ENCODE assay signal across 8 cellular contexts in genomic region chr1:107934573-107934972, GRCh38. TPM values are rescaled to one million over a fixed set of nuclear protein-coding genes. Genes with fewer than 3 reads are reported as not detected.
DNase-seq lines count a peak whose midpoint lies in the region; ATAC-seq and TF ChIP-seq lines count a peak whose summit lies in the region.

No MANE protein-coding gene starts in this region.

- peak overlapping the region; percentile 77 for H2AFZ ChIP-seq in Karpas-422 (ENCODE audit: low read length)
- H2AFZ ChIP-seq in mammary epithelial cell (ENCODE audit: low read depth, low read length), result no peak overlapping the region

- in situ Hi-C loops in mammary epithelial cell (cut with MboI; ENCODE audit: low sequenced_read_pairs in 2 of 2), result no loop called here

- H3K79me2 ChIP-seq in Karpas-422 (ENCODE audit: low read length), result no peaks in the 10 kb centered on the region
- no peaks in the 10 kb centered on the region for H3K79me2 ChIP-seq in mammary epithelial cell (ENCODE audit: insufficient read depth, low read length)

- dilution Hi-C loops in mammary epithelial cell (cut with HindIII; ENCODE audit: low sequenced_read_pairs), result no loop called here

- intact Hi-C loops in mammary epithelial cell (cut with micrococcal nuclease), result loop anchor here (10.0 kb wide), 1 partner anchor 190 kb away; no protein-coding TSS in a partner anchor

- H3K4me2 ChIP-seq in Karpas-422 (ENCODE audit: low read depth, low read length, poor library complexity, severe bottlenecking), result peak overlapping the region; percentile 64
- no peak overlapping the region for H3K4me2 ChIP-seq in mammary epithelial cell (ENCODE audit: insufficient read depth, low read depth, low read length)

- H3K27ac ChIP-seq in Karpas-422 (ENCODE audit: low read length) (peak overlapping the region; percentile 88), mammary epithelial cell (ENCODE audit: insufficient read depth, low read depth, low read length) (no peak overlapping the region)

- CTCF ChIA-PET in mammary epithelial cell (lab: Charles Lee; ENCODE audit: low non-redundant PET), result no interaction called here

- H3K27me3 ChIP-seq in Karpas-422 (ENCODE audit: low read length), result no peaks in the 10 kb centered on the region
- H3K27me3 ChIP-seq in mammary epithelial cell (ENCODE audit: insufficient read depth, low read length), result no peaks in the 10 kb centered on the region

- H3K9me3 ChIP-seq in Karpas-422 (ENCODE audit: low read length) (no peaks in the 10 kb centered on the region), mammary epithelial cell (replicated peaks; ENCODE audit: insufficient read depth, low read length) (no peaks in the 10 kb centered on the region)

- H3K4me3 ChIP-seq in GM08714 (ENCODE audit: low read length) (peak overlapping the region; percentile 42; the same call in 1 of the 2 replicates), Karpas-422 (ENCODE audit: low read length) (peak overlapping the region; percentile 32), fibroblast of mammary gland (ENCODE audit: control insufficient read depth, low read depth, low read length) (no peak overlapping the region), mammary epithelial cell (replicated peaks in 1 of 3; ENCODE audit: insufficient read depth in 1 of 3, low read depth in 2 of 3, low read length in 3 of 3) (no peak overlapping the region)

- no peak for TF ChIP-seq CTCF in fibroblast of mammary gland (conservative IDR thresholded peaks at IDR 0.05; ENCODE audit: control insufficient read depth, insufficient read depth, low read depth, low read length)
- TF ChIP-seq CTCF in mammary epithelial cell (conservative IDR thresholded peaks at IDR 0.05 in 1 of 2, IDR thresholded peaks at IDR 0.05 in 1 of 2; ENCODE audit: extremely low read depth in 1 of 2, insufficient read depth in 1 of 2, low read depth in 1 of 2, low read length in 2 of 2), result no peak

- H3K4me1 ChIP-seq in Karpas-422 (ENCODE audit: low read length) (peaks cover 66% of the 10 kb centered on the region), mammary epithelial cell (ENCODE audit: insufficient read depth, low read length) (peaks cover 17% of the 10 kb centered on the region)

- peak; percentile 23 for ATAC-seq in GM21367 (IDR thresholded peaks at IDR 0.05; ENCODE audit: unreplicated experiment)

- TF ChIP-seq POLR2A in erythroblast (IDR thresholded peaks at IDR 0.05; ENCODE audit: low read length), result no peak

- no TSS peak for BruUV-seq in mammary epithelial cell (replicated peaks; lab: Mats Ljungman, UMichigan)

- no peaks in the 10 kb centered on the region for H3K9me2 ChIP-seq in Karpas-422 (replicated peaks; ENCODE audit: insufficient read depth, low read length)

- H4K20me1 ChIP-seq in Karpas-422 (ENCODE audit: insufficient read depth, low read depth, low read length), result no peaks in the 10 kb centered on the region
- no peaks in the 10 kb centered on the region for H4K20me1 ChIP-seq in mammary epithelial cell (ENCODE audit: insufficient read depth, low read length)

- 98% methylated on average over 5 of the region's 5 CpGs for WGBS in mammary epithelial cell (ENCODE audit: low coverage, missing lambda C conversion rate)

- DNase-seq in Karpas-422 (peak; percentile 91), fibroblast of mammary gland (ENCODE audit: low read depth) (peak; percentile 37), MV-4-11 (lab: John Stamatoyannopoulos, UW) (no peak), erythroblast (lab: John Stamatoyannopoulos, UW) (no peak), D341Med (ENCODE audit: low spot score) (no peak), mammary epithelial cell (no peak)

- no peaks in the 10 kb centered on the region for H3K36me3 ChIP-seq in Karpas-422 (ENCODE audit: insufficient read depth, low read length)
- H3K36me3 ChIP-seq in mammary epithelial cell (ENCODE audit: insufficient read depth, low read length), result no peaks in the 10 kb centered on the region

- H3K9ac ChIP-seq in Karpas-422 (ENCODE audit: low read length), result peak overlapping the region; percentile 35
- no peak overlapping the region for H3K9ac ChIP-seq in mammary epithelial cell (ENCODE audit: insufficient read depth, low read length)

RNA-seq across cellular contexts. Expression of gene VAV3, which starts 30.4 kb away (rescaled TPM):
- total RNA-seq in Karpas-422 (2014; rRNA removed; shearing (Covaris generic); ENCODE audit: low replicate concordance), result 1.1 and 1.2 TPM in 2 replicates
- total RNA-seq in mammary epithelial cell, result 10 to 100 TPM in 1 of 2 donors, 1 to 10 TPM in 1; 2.1 to 26.2 TPM
- 3.5 TPM for polyA plus RNA-seq in mammary epithelial cell
- 2.1 TPM for polyA minus RNA-seq in mammary epithelial cell

Comparison
In these comparisons a context has a peak if more than half of its experiments do, and no peak if none do; other contexts are left out.
1. H3K4me3 ChIP-seq: peak in GM08714 (single experiment) and Karpas-422 (single experiment); none in fibroblast of mammary gland (single experiment) and mammary epithelial cell (0 of 3).
2. DNase-seq: peak in Karpas-422 (single experiment) and fibroblast of mammary gland (single experiment); none in MV-4-11 (single experiment), erythroblast (0 of 2), D341Med (single experiment) and mammary epithelial cell (single experiment).